Comparison of ENCODE assay signal across 18 cellular contexts in the genomic region with DNA sequence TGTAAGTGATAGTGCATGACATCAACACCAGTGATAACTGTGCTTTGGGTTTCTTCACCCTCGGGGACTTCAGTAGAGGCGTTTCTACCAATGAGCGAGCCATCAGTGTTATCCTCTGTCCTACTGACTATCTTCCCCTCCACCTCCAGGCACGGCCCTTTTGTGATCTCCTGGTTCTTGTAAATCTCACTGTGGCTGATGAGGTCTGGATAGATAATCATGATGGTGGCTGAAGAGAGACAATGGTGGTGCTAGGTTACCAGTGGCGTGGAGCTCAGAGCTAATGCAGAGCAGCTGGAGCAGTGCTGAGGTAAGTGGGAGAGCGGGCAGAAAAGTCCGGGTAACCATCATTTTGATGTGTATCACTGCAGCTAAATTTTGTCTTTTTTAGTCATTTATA.
DNase-seq lines count a peak whose midpoint lies in the region; ATAC-seq and TF ChIP-seq lines count a peak whose summit lies in the region.
"Had no signal": no experiment of that assay in that cellular context is flagged by ENCODE, and none has a peak within 500 bp of the region (broad histone marks: within the 10 kb centered on the region; RNA-seq: fewer than 3 reads in every experiment).

No MANE protein-coding gene starts in this region.

- H3K4me3 Mint-ChIP-seq in CD4-positive, alpha-beta T cell, result no peak overlapping the region
- H3K4me3 Mint-ChIP-seq: CD14-positive monocyte; CD4-positive, CD25-positive, alpha-beta regulatory T cell; CD8-positive, alpha-beta T cell had no signal

- no peak overlapping the region for H3K9ac ChIP-seq in mammary epithelial cell (ENCODE audit: insufficient read depth, low read length)
- H3K9ac ChIP-seq: BLaER1 had no signal

- H3K9me3 ChIP-seq in mammary epithelial cell (replicated peaks; ENCODE audit: insufficient read depth, low read length), result no peaks in the 10 kb centered on the region
- no peaks in the 10 kb centered on the region for H3K9me3 ChIP-seq in breast epithelium
- no peaks in the 10 kb centered on the region for H3K9me3 ChIP-seq in CD4-positive, alpha-beta T cell (ENCODE audit: control insufficient read depth, low read length)
- H3K9me3 ChIP-seq: A549, BE2C, BLaER1, Caco-2 had no signal

- CTCF ChIA-PET in mammary epithelial cell (lab: Charles Lee; ENCODE audit: low non-redundant PET), result no interaction called here
- CTCF ChIA-PET in CD4-positive, alpha-beta T cell (lab: Charles Lee), result interaction anchor here (0.8 kb wide), 1 partner anchor 9 kb away, joined by 3 read pairs; no protein-coding TSS in a partner anchor

- ATAC-seq in CD4-positive, alpha-beta T cell (ENCODE audit: poor library complexity), result no peak
- ATAC-seq: A549; CD8-positive, alpha-beta T cell had no signal

- no peaks in the 10 kb centered on the region for H3K36me3 Mint-ChIP-seq in CD4-positive, alpha-beta T cell (ENCODE audit: low read depth)
- H3K36me3 Mint-ChIP-seq: CD14-positive monocyte; CD4-positive, CD25-positive, alpha-beta regulatory T cell; CD8-positive, alpha-beta T cell had no signal

- H3K27ac Mint-ChIP-seq in CD4-positive, alpha-beta T cell, result no peak overlapping the region
- H3K27ac Mint-ChIP-seq: CD14-positive monocyte; CD4-positive, CD25-positive, alpha-beta regulatory T cell; CD8-positive, alpha-beta T cell had no signal

- no peaks in the 10 kb centered on the region for H3K27me3 Mint-ChIP-seq in CD4-positive, alpha-beta T cell
- H3K27me3 Mint-ChIP-seq: CD4-positive, CD25-positive, alpha-beta regulatory T cell had no signal

- H3K4me3 ChIP-seq in mammary epithelial cell (replicated peaks in 1 of 3; ENCODE audit: insufficient read depth in 1 of 3, low read depth in 2 of 3, low read length in 3 of 3) (no peak overlapping the region), breast epithelium (no peak overlapping the region)
- H3K4me3 ChIP-seq: A549, BLaER1 had no signal

- in situ Hi-C loops in mammary epithelial cell (cut with MboI; ENCODE audit: low sequenced_read_pairs in 2 of 2) (no loop called here), GM13977 (cut with MboI; ENCODE audit: low pct_unique_long_range_greater_than_20kb, low sequenced_read_pairs, unreplicated experiment) (no loop called here)

- H3K27me3 ChIP-seq in mammary epithelial cell (ENCODE audit: insufficient read depth, low read length) (no peaks in the 10 kb centered on the region), breast epithelium (peaks cover 0 to 7% of the 10 kb centered on the region in 2 donors)
- H3K27me3 ChIP-seq in CD4-positive, alpha-beta T cell (ENCODE audit: control insufficient read depth, insufficient read depth, low read length), result no peaks in the 10 kb centered on the region
- H3K27me3 ChIP-seq: BE2C had no signal

- POLR2A ChIA-PET in CD4-positive, alpha-beta T cell (lab: Charles Lee), result no interaction called here

- TF ChIP-seq POLR2A in breast epithelium (IDR thresholded peaks at IDR 0.05), result no peak

- H3K4me1 ChIP-seq in mammary epithelial cell (ENCODE audit: insufficient read depth, low read length) (no peaks in the 10 kb centered on the region), breast epithelium (no peaks in the 10 kb centered on the region)
- H3K4me1 ChIP-seq: A549, BE2C, BLaER1, Caco-2 had no signal

- H3K79me2 ChIP-seq in mammary epithelial cell (ENCODE audit: insufficient read depth, low read length), result no peaks in the 10 kb centered on the region

- no peak overlapping the region for H3K27ac ChIP-seq in mammary epithelial cell (ENCODE audit: insufficient read depth, low read depth, low read length)
- no peak overlapping the region for H3K27ac ChIP-seq in breast epithelium
- H3K27ac ChIP-seq in CD4-positive, alpha-beta T cell (ENCODE audit: low read depth, low read length), result peak overlapping the region; percentile 2
- H3K27ac ChIP-seq: 22Rv1, A549, BLaER1 had no signal

- WGBS in mammary epithelial cell (ENCODE audit: low coverage, missing lambda C conversion rate), result 58% methylated on average over 7 of the region's 7 CpGs

- no peak for TF ChIP-seq CTCF in mammary epithelial cell (conservative IDR thresholded peaks at IDR 0.05 in 1 of 2, IDR thresholded peaks at IDR 0.05 in 1 of 2; ENCODE audit: extremely low read depth in 1 of 2, insufficient read depth in 1 of 2, low read depth in 1 of 2, low read length in 2 of 2)
- no peak for TF ChIP-seq CTCF in breast epithelium (IDR thresholded peaks at IDR 0.05)
- TF ChIP-seq CTCF in CD4-positive, alpha-beta T cell (IDR thresholded peaks at IDR 0.05), result no peak
- no peak for TF ChIP-seq CTCF in GM13977 (IDR thresholded peaks at IDR 0.05; ENCODE audit: extremely low read depth, insufficient read depth, missing control alignments)

- H3K9me3 Mint-ChIP-seq in CD4-positive, alpha-beta T cell, result no peaks in the 10 kb centered on the region
- H3K9me3 Mint-ChIP-seq: CD8-positive, alpha-beta T cell had no signal

- no peaks in the 10 kb centered on the region for H3K36me3 ChIP-seq in mammary epithelial cell (ENCODE audit: insufficient read depth, low read length)
- H3K36me3 ChIP-seq in breast epithelium, result no peaks in the 10 kb centered on the region
- H3K36me3 ChIP-seq: BE2C, BLaER1 had no signal

- H2AFZ ChIP-seq in mammary epithelial cell (ENCODE audit: low read depth, low read length), result peak overlapping the region; percentile 20

- peak; percentile 1 for DNase-seq in NCI-H146 (lab: John Stamatoyannopoulos, UW)
- DNase-seq in NCI-H146 treated with DMSO at 0.1 percent for 48 hours (lab: John Stamatoyannopoulos, UW; ENCODE audit: unreplicated experiment), result no peak
- no peak for DNase-seq in mammary epithelial cell
- no peak for DNase-seq in breast epithelium (ENCODE audit: low spot score in 2 of 2)
- DNase-seq in CD4-positive, alpha-beta T cell, result no peak
- no peak for DNase-seq in GM13977 (ENCODE audit: low spot score)
- DNase-seq: BE2C; C1 segment of cervical spinal cord; Caco-2; Calu3; CD4-positive, CD25-positive, alpha-beta regulatory T cell; CD8-positive, alpha-beta T cell; DMS79 treated with DMSO at 0.1 percent for 48 hours; GF-D8 had no signal

- H3K4me2 ChIP-seq in mammary epithelial cell (ENCODE audit: insufficient read depth, low read depth, low read length), result no peak overlapping the region
- H3K4me2 ChIP-seq: A549, BLaER1 had no signal

- dilution Hi-C loops in mammary epithelial cell (cut with HindIII; ENCODE audit: low sequenced_read_pairs), result no loop called here

- BruUV-seq in mammary epithelial cell (replicated peaks; lab: Mats Ljungman, UMichigan), result no TSS peak

- H3K4me1 Mint-ChIP-seq in CD4-positive, alpha-beta T cell (ENCODE audit: low read depth), result no peaks in the 10 kb centered on the region
- H3K4me1 Mint-ChIP-seq: CD14-positive monocyte; CD4-positive, CD25-positive, alpha-beta regulatory T cell had no signal

- intact Hi-C loops in mammary epithelial cell (cut with micrococcal nuclease), result no loop called here
- intact Hi-C loops in breast epithelium (cut with DNase I; ENCODE audit: low total_unique reads), result no loop called here
- intact Hi-C loops in CD4-positive, alpha-beta T cell (cut with DNase I, micrococcal nuclease), result no loop called here

- H4K20me1 ChIP-seq in mammary epithelial cell (ENCODE audit: insufficient read depth, low read length), result no peaks in the 10 kb centered on the region
- H4K20me1 ChIP-seq: BLaER1 had no signal
